ENCODE assay signal across 1 cellular context in the genomic region with DNA sequence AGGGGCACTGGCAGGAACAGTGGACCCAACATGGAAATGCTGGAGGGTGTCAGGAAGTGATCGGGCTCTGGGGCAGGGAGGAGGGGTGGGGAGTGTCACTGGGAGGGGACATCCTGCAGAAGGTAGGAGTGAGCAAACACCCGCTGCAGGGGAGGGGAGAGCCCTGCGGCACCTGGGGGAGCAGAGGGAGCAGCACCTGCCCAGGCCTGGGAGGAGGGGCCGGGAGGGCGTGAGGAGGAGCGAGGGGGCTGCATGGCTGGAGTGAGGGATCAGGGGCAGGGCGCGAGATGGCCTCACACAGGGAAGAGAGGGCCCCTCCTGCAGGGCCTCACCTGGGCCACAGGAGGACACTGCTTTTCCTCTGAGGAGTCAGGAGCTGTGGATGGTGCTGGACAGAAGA.
TF ChIP-seq lines count a peak whose summit lies in the region.

No MANE protein-coding gene starts in this region.

TF ChIP-seq in WTC11, 78 proteins besides CTCF, POLR2A, EP300 and RAD21:
- TF ChIP-seq, protein P1, sequence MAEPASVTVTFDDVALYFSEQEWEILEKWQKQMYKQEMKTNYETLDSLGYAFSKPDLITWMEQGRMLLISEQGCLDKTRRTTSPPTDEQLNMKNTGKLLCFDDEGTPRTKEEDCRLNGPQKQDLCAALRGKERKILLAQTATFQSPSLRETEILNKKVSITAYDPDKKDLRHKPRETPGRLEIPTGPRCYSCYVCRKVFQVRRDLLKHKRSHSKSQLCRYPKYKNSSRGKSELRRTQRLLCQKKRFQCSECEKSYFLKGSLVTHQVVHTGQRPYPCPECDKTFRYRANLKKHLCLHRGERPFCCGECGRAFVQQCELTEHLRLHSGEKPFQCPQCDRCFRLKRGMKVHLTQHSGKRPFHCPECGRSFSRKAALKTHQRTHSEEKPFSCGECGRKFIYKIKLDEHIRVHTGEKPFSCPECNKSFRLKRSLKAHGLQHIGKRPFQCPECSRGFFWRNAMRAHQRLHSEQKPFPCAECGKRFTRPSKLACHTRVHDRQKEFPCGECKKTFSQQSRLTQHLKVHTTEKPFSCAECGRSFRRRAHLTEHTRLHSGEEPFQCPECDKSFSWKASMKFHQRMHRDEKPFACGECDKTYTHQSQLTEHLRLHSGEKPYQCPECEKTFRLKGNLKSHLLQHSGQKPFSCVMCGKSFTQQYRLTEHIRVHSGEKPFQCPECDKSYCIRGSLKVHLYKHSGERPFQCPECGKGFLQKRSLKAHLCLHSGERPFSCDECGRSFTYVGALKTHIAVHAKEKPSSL (CRISPR knock-in tag; conservative IDR thresholded peaks at IDR 0.05) = no peak
- TF ChIP-seq, protein P2, sequence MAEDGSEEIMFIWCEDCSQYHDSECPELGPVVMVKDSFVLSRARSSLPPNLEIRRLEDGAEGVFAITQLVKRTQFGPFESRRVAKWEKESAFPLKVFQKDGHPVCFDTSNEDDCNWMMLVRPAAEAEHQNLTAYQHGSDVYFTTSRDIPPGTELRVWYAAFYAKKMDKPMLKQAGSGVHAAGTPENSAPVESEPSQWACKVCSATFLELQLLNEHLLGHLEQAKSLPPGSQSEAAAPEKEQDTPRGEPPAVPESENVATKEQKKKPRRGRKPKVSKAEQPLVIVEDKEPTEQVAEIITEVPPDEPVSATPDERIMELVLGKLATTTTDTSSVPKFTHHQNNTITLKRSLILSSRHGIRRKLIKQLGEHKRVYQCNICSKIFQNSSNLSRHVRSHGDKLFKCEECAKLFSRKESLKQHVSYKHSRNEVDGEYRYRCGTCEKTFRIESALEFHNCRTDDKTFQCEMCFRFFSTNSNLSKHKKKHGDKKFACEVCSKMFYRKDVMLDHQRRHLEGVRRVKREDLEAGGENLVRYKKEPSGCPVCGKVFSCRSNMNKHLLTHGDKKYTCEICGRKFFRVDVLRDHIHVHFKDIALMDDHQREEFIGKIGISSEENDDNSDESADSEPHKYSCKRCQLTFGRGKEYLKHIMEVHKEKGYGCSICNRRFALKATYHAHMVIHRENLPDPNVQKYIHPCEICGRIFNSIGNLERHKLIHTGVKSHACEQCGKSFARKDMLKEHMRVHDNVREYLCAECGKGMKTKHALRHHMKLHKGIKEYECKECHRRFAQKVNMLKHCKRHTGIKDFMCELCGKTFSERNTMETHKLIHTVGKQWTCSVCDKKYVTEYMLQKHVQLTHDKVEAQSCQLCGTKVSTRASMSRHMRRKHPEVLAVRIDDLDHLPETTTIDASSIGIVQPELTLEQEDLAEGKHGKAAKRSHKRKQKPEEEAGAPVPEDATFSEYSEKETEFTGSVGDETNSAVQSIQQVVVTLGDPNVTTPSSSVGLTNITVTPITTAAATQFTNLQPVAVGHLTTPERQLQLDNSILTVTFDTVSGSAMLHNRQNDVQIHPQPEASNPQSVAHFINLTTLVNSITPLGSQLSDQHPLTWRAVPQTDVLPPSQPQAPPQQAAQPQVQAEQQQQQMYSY (CRISPR knock-in tag; IDR thresholded peaks at IDR 0.05) = no peak
- TF ChIP-seq CBFB (CRISPR knock-in tag; IDR thresholded peaks at IDR 0.05; ENCODE audit: low read depth) = no peak
- no peak for TF ChIP-seq TEAD1 (CRISPR knock-in tag; IDR thresholded peaks at IDR 0.05)
- TF ChIP-seq, protein P3, sequence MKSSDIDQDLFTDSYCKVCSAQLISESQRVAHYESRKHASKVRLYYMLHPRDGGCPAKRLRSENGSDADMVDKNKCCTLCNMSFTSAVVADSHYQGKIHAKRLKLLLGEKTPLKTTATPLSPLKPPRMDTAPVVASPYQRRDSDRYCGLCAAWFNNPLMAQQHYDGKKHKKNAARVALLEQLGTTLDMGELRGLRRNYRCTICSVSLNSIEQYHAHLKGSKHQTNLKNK (CRISPR knock-in tag; IDR thresholded peaks at IDR 0.05) = no peak
- TF ChIP-seq CREM (CRISPR knock-in tag; IDR thresholded peaks at IDR 0.05) = no peak
- no peak for TF ChIP-seq TP53 (CRISPR knock-in tag; IDR thresholded peaks at IDR 0.05)
- no peak for TF ChIP-seq SOX15 (CRISPR knock-in tag; IDR thresholded peaks at IDR 0.05)
- no peak for TF ChIP-seq ZBTB21 (CRISPR knock-in tag; IDR thresholded peaks at IDR 0.05; ENCODE audit: borderline replicate concordance)
- TF ChIP-seq, protein P4, sequence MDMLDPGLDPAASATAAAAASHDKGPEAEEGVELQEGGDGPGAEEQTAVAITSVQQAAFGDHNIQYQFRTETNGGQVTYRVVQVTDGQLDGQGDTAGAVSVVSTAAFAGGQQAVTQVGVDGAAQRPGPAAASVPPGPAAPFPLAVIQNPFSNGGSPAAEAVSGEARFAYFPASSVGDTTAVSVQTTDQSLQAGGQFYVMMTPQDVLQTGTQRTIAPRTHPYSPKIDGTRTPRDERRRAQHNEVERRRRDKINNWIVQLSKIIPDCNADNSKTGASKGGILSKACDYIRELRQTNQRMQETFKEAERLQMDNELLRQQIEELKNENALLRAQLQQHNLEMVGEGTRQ (CRISPR knock-in tag; IDR thresholded peaks at IDR 0.05) = no peak
- TF ChIP-seq GRHL2 (CRISPR knock-in tag; IDR thresholded peaks at IDR 0.05; ENCODE audit: insufficient replicate concordance, severe bottlenecking) = no peak
- TF ChIP-seq ZNF219 (CRISPR knock-in tag; IDR thresholded peaks at IDR 0.05; ENCODE audit: borderline replicate concordance) = no peak
- no peak for TF ChIP-seq JAZF1 (CRISPR knock-in tag; IDR thresholded peaks at IDR 0.05)
- TF ChIP-seq ZNF416 (CRISPR knock-in tag; IDR thresholded peaks at IDR 0.05) = no peak
- no peak for TF ChIP-seq NR3C1 (CRISPR knock-in tag; conservative IDR thresholded peaks at IDR 0.05; ENCODE audit: low read depth)
- TF ChIP-seq, protein P5, sequence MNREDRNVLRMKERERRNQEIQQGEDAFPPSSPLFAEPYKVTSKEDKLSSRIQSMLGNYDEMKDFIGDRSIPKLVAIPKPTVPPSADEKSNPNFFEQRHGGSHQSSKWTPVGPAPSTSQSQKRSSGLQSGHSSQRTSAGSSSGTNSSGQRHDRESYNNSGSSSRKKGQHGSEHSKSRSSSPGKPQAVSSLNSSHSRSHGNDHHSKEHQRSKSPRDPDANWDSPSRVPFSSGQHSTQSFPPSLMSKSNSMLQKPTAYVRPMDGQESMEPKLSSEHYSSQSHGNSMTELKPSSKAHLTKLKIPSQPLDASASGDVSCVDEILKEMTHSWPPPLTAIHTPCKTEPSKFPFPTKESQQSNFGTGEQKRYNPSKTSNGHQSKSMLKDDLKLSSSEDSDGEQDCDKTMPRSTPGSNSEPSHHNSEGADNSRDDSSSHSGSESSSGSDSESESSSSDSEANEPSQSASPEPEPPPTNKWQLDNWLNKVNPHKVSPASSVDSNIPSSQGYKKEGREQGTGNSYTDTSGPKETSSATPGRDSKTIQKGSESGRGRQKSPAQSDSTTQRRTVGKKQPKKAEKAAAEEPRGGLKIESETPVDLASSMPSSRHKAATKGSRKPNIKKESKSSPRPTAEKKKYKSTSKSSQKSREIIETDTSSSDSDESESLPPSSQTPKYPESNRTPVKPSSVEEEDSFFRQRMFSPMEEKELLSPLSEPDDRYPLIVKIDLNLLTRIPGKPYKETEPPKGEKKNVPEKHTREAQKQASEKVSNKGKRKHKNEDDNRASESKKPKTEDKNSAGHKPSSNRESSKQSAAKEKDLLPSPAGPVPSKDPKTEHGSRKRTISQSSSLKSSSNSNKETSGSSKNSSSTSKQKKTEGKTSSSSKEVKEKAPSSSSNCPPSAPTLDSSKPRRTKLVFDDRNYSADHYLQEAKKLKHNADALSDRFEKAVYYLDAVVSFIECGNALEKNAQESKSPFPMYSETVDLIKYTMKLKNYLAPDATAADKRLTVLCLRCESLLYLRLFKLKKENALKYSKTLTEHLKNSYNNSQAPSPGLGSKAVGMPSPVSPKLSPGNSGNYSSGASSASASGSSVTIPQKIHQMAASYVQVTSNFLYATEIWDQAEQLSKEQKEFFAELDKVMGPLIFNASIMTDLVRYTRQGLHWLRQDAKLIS (CRISPR knock-in tag; IDR thresholded peaks at IDR 0.05; ENCODE audit: borderline replicate concordance) = no peak
- TF ChIP-seq KAT7 (CRISPR knock-in tag; IDR thresholded peaks at IDR 0.05; ENCODE audit: borderline replicate concordance) = no peak
- TF ChIP-seq, protein P6, sequence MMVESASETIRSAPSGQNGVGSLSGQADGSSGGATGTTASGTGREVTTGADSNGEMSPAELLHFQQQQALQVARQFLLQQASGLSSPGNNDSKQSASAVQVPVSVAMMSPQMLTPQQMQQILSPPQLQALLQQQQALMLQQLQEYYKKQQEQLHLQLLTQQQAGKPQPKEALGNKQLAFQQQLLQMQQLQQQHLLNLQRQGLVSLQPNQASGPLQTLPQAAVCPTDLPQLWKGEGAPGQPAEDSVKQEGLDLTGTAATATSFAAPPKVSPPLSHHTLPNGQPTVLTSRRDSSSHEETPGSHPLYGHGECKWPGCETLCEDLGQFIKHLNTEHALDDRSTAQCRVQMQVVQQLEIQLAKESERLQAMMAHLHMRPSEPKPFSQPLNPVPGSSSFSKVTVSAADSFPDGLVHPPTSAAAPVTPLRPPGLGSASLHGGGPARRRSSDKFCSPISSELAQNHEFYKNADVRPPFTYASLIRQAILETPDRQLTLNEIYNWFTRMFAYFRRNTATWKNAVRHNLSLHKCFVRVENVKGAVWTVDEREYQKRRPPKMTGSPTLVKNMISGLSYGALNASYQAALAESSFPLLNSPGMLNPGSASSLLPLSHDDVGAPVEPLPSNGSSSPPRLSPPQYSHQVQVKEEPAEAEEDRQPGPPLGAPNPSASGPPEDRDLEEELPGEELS (CRISPR knock-in tag; IDR thresholded peaks at IDR 0.05) = no peak
- TF ChIP-seq, protein P7, sequence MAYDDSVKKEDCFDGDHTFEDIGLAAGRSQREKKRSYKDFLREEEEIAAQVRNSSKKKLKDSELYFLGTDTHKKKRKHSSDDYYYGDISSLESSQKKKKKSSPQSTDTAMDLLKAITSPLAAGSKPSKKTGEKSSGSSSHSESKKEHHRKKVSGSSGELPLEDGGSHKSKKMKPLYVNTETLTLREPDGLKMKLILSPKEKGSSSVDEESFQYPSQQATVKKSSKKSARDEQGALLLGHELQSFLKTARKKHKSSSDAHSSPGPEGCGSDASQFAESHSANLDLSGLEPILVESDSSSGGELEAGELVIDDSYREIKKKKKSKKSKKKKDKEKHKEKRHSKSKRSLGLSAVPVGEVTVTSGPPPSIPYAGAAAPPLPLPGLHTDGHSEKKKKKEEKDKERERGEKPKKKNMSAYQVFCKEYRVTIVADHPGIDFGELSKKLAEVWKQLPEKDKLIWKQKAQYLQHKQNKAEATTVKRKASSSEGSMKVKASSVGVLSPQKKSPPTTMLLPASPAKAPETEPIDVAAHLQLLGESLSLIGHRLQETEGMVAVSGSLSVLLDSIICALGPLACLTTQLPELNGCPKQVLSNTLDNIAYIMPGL (CRISPR knock-in tag; IDR thresholded peaks at IDR 0.05) = no peak
- TF ChIP-seq NFATC4 (CRISPR knock-in tag; IDR thresholded peaks at IDR 0.05) = no peak
